ENCODE assay signal across 24 cellular contexts in the genomic region with DNA sequence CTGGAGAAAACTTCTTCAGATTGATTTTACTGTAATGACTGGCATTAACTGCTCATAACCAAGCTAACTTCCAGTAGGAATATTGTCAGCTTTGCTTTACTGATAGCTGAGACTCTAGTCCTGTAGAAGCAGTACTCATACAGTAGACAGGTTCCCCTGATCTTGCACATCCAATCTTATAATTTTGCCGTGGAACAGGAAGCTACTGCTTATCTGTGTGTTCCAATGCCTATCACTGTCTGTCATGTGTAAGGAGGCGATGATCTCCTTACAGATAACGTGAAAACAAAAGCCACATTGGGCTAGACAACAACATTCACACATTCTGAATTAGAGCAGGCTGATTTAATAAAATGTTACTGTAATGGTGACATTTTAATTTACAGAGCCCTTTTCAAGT.
"Had no signal": no experiment of that assay in that cellular context is flagged by ENCODE, and none has a peak within 500 bp of the region (broad histone marks: within the 10 kb centered on the region; RNA-seq: fewer than 3 reads in every experiment).

No MANE protein-coding gene starts in this region.

- H3K4me2 ChIP-seq: smooth muscle cell had no signal

- H3K27me3 ChIP-seq: foreskin keratinocyte, left lung, sigmoid colon, testis, uterus had no signal

- H3K9me3 ChIP-seq: left lung, sigmoid colon, testis, uterus had no signal

- H3K27ac ChIP-seq: foreskin keratinocyte, left lung, sigmoid colon, testis, uterus, WERI-Rb-1 had no signal

- ATAC-seq: activated naive CD4-positive, alpha-beta T cell treated with anti-CD3 and anti-CD28 coated beads, Interleukin-2, amount 50 U/mL, for 72 hours; foreskin keratinocyte; left lung; naive thymus-derived CD4-positive, alpha-beta T cell had no signal

- DNase-seq: activated CD4-positive, alpha-beta T cell treated with anti-CD3 and anti-CD28 coated beads, Interleukin-2, amount 10 ng/mL, durations not matched to agents 7 days and 5 days; activated CD4-positive, CD25-positive, alpha-beta regulatory T cell treated with anti-CD3 and anti-CD28 coated beads, Interleukin-2, amount 50 U/mL, for 72 hours; activated gamma-delta T cell treated with Interleukin-2 at 50 U/mL for 16 hours; activated T-cell treated with anti-CD3 and anti-CD28 coated beads, Interleukin-2, amount 50 U/mL, for 1 hour; aorta; effector CD8-positive, alpha-beta T cell; foreskin keratinocyte; immature natural killer cell; left lung; naive thymus-derived CD4-positive, alpha-beta T cell; occipital lobe; posterior cingulate gyrus; sigmoid colon; stimulated activated CD4-positive, alpha-beta T cell treated with anti-CD3 and anti-CD28 coated beads, Interleukin-15, amount 100 ng/mL, for 24 hours; stimulated activated CD4-positive, alpha-beta T cell treated with anti-CD3 and anti-CD28 coated beads, Interleukin-2, amount 100 ng/mL, for 48 hours; stimulated activated CD8-positive, alpha-beta memory T cell treated with anti-CD3 and anti-CD28 coated beads, Interleukin-4, amount 100 ng/mL, for 48 hours; stimulated activated naive B cell treated with anti-CD40 and anti-IgM and Interleukin-4, amounts not matched to agents 10 μg/mL and 1 μg/mL and 100 μg/mL, for 72 hours; testis; trophoblast cell; uterus; WERI-Rb-1 had no signal

- H3K4me1 ChIP-seq: foreskin keratinocyte, sigmoid colon, testis, uterus had no signal

- H3K36me3 ChIP-seq: sigmoid colon, uterus, WERI-Rb-1 had no signal

- H3K4me3 ChIP-seq: left lung, lung, sigmoid colon, smooth muscle cell, testis, uterus had no signal
